8 cellular contexts compared by ENCODE assay signal in genomic region chr2:15561574-15562344, GRCh38. TPM values are rescaled to one million over a fixed set of nuclear protein-coding genes. Genes with fewer than 3 reads are reported as not detected.
A peak's percentile ranks its signal among the peaks of the same experiment; 100 is the strongest.
DNase-seq lines count a peak whose midpoint lies in the region; ATAC-seq and TF ChIP-seq lines count a peak whose summit lies in the region.

No MANE protein-coding gene starts in this region.

- peak overlapping the region; percentile 56 for H3K27ac ChIP-seq in CD4-positive, alpha-beta memory T cell (ENCODE audit: low read depth, low read length)
- H3K27ac ChIP-seq in iPS DF 6.9 (ENCODE audit: low read length): no peak overlapping the region
- H3K27ac ChIP-seq in sigmoid colon: peak overlapping the region; percentile 77 to 87 (median 82)

- peaks cover 28 to 46% (median 37%) of the 10 kb centered on the region in 4 donors for H3K4me1 Mint-ChIP-seq in CD4-positive, alpha-beta memory T cell

- H3K4me3 Mint-ChIP-seq in CD4-positive, alpha-beta memory T cell: peak overlapping the region; percentile 99 to 100 (median 100)

- POLR2A ChIA-PET in CD4-positive, alpha-beta memory T cell (lab: Charles Lee; ENCODE audit: partially characterized antibody): interaction anchor here (1.0 to 4.4 kb wide), 4 partner anchors 15 to 33 kb away, joined by 4 to 36 read pairs (median 11); partner anchors contain the start of gene DDX1

- no peak for TF ChIP-seq POLR2A in sigmoid colon (IDR thresholded peaks at IDR 0.05)

- TF ChIP-seq EP300 in sigmoid colon (IDR thresholded peaks at IDR 0.05): no peak

- peak in 4 of 5 donors; percentile 35 to 45 (median 40) for DNase-seq in CD4-positive, alpha-beta memory T cell
- peak; percentile 5 for DNase-seq in RPMI8226
- no peak for DNase-seq in astrocyte of the cerebellum (ENCODE audit: low read depth)
- no peak for DNase-seq in iPS DF 6.9 (ENCODE audit: low read depth, low spot score)
- DNase-seq in sigmoid colon: no peak
- no peak for DNase-seq in NCI-H446 (lab: John Stamatoyannopoulos, UW)

- intact Hi-C loops in CD4-positive, alpha-beta memory T cell (cut with micrococcal nuclease): loop anchor here (1.0 to 10.0 kb wide), 3 partner anchors 16 to 387 kb away; partner anchors contain the start of gene DDX1
- intact Hi-C loops in sigmoid colon (cut with DNase I): loop anchor here (1.0 kb wide), 1 partner anchor 30 kb away; the partner anchor contains the start of gene DDX1

- no peaks in the 10 kb centered on the region for H3K36me3 ChIP-seq in CD4-positive, alpha-beta memory T cell (ENCODE audit: insufficient read depth, low read length)
- H3K36me3 ChIP-seq in iPS DF 6.9 (ENCODE audit: control insufficient read depth, insufficient read depth, low read length) (no peaks in the 10 kb centered on the region), sigmoid colon (no peaks in the 10 kb centered on the region)

- in situ Hi-C loops in astrocyte of the cerebellum (cut with HindIII; ENCODE audit: low sequenced_read_pairs): no loop called here

- peak overlapping the region; percentile 84 to 99 (median 98) for H3K27ac Mint-ChIP-seq in CD4-positive, alpha-beta memory T cell

- H3K9me3 Mint-ChIP-seq in CD4-positive, alpha-beta memory T cell: no peaks in the 10 kb centered on the region

- WGBS in iPS DF 6.9 (ENCODE audit: insufficient coverage, insufficient read length): no CpG with 5 or more reads among the region's 13 CpGs
- 1 to 10% methylated on average over 13 of the region's 13 CpGs for WGBS in sigmoid colon, 2 donors

- CTCF ChIA-PET in CD4-positive, alpha-beta memory T cell (lab: Charles Lee; ENCODE audit: partially characterized antibody): interaction anchor here (0.7 to 4.6 kb wide), 7 partner anchors 11 to 264 kb away, joined by 3 to 29 read pairs (median 5); no protein-coding TSS in a partner anchor

- H3K36me3 Mint-ChIP-seq in CD4-positive, alpha-beta memory T cell: peaks cover 0 to 13% of the 10 kb centered on the region in 2 donors

- peaks cover 25% of the 10 kb centered on the region for H3K4me1 ChIP-seq in CD4-positive, alpha-beta memory T cell (ENCODE audit: insufficient read depth, low read length)
- H3K4me1 ChIP-seq in iPS DF 6.9 (ENCODE audit: control insufficient read depth, insufficient read depth, low read length): no peaks in the 10 kb centered on the region
- peaks cover 0 to 32% (median 16%) of the 10 kb centered on the region in 4 donors for H3K4me1 ChIP-seq in sigmoid colon

- no peaks in the 10 kb centered on the region for H3K27me3 ChIP-seq in CD4-positive, alpha-beta memory T cell (ENCODE audit: insufficient read depth, low read length)
- H3K27me3 ChIP-seq in iPS DF 6.9 (ENCODE audit: control insufficient read depth, insufficient read depth, low read length) (no peaks in the 10 kb centered on the region), sigmoid colon (no peaks in the 10 kb centered on the region)

- TF ChIP-seq CTCF in astrocyte of the cerebellum (IDR thresholded peaks at IDR 0.05; ENCODE audit: low read depth, low read length, missing control alignments) (no peak), sigmoid colon (IDR thresholded peaks at IDR 0.05) (no peak)

- no peaks in the 10 kb centered on the region for H3K27me3 Mint-ChIP-seq in CD4-positive, alpha-beta memory T cell

- peak overlapping the region; percentile 50 to 53 for H3K4me3 ChIP-seq in CD4-positive, alpha-beta memory T cell (ENCODE audit: low read length in 2 of 2)
- peak overlapping the region; percentile 92 for H3K4me3 ChIP-seq in astrocyte of the cerebellum (ENCODE audit: low read depth, low read length)
- peak overlapping the region; percentile 78; the same call in 1 of the 2 replicates for H3K4me3 ChIP-seq in iPS DF 6.9 (ENCODE audit: low read length)
- peak overlapping the region; percentile 86 to 93 (median 91) for H3K4me3 ChIP-seq in sigmoid colon

- peak; percentile 30 for ATAC-seq in GM19372 (IDR thresholded peaks at IDR 0.05; ENCODE audit: low read depth, unreplicated experiment)
- peak; percentile 18 for ATAC-seq in HG03457 (IDR thresholded peaks at IDR 0.05; ENCODE audit: unreplicated experiment)

- H3K9me3 ChIP-seq in CD4-positive, alpha-beta memory T cell (ENCODE audit: control insufficient read depth in 1 of 2, low read length in 2 of 2): no peaks in the 10 kb centered on the region
- H3K9me3 ChIP-seq in iPS DF 6.9 (ENCODE audit: control insufficient read depth, insufficient read depth, low read length): no peaks in the 10 kb centered on the region
- no peaks in the 10 kb centered on the region for H3K9me3 ChIP-seq in sigmoid colon

RNA-seq across cellular contexts. Expression of gene NBAS, which starts 0.6 kb away (rescaled TPM):
- 10 to 100 TPM; 34.9 to 37.0 TPM for total RNA-seq in CD4-positive, alpha-beta memory T cell
- 10 to 100 TPM; 16.1 to 19.3 TPM for polyA plus RNA-seq in CD4-positive, alpha-beta memory T cell
- 10 to 100 TPM; 41.9 to 53.2 (median 48.1) TPM for total RNA-seq in sigmoid colon
- 10 to 100 TPM in 1 of 3 donors, 1 to 10 TPM in 2; 3.9 to 21.3 (median 7.2) TPM for polyA plus RNA-seq in sigmoid colon

RNA-seq across cellular contexts. Expression of gene DDX1, which starts 29.9 kb away (rescaled TPM):
- total RNA-seq in CD4-positive, alpha-beta memory T cell: 10 to 100 TPM; 58.3 to 61.7 TPM
- polyA plus RNA-seq in CD4-positive, alpha-beta memory T cell: 10 to 100 TPM; 53.3 to 55.9 TPM
- total RNA-seq in sigmoid colon: 100 to 1,000 TPM in 1 of 4 donors, 10 to 100 TPM in 3; 67.9 to 104 (median 83.3) TPM
- polyA plus RNA-seq in sigmoid colon: 10 to 100 TPM; 59.2 to 67.9 (median 66.4) TPM

Comparison
In these comparisons a context has a peak if more than half of its experiments do, and no peak if none do; other contexts are left out.
1. DNase-seq: peak in CD4-positive, alpha-beta memory T cell (4 of 5) and RPMI8226 (single experiment); none in astrocyte of the cerebellum (single experiment), iPS DF 6.9 (single experiment), sigmoid colon (single experiment) and NCI-H446 (0 of 2).
2. Peak in every context shown above with its lines, with median percentiles within 50 percentile points of each other: H3K4me3 ChIP-seq.